ENCODE assay signal across 8 cellular contexts in the genomic region with DNA sequence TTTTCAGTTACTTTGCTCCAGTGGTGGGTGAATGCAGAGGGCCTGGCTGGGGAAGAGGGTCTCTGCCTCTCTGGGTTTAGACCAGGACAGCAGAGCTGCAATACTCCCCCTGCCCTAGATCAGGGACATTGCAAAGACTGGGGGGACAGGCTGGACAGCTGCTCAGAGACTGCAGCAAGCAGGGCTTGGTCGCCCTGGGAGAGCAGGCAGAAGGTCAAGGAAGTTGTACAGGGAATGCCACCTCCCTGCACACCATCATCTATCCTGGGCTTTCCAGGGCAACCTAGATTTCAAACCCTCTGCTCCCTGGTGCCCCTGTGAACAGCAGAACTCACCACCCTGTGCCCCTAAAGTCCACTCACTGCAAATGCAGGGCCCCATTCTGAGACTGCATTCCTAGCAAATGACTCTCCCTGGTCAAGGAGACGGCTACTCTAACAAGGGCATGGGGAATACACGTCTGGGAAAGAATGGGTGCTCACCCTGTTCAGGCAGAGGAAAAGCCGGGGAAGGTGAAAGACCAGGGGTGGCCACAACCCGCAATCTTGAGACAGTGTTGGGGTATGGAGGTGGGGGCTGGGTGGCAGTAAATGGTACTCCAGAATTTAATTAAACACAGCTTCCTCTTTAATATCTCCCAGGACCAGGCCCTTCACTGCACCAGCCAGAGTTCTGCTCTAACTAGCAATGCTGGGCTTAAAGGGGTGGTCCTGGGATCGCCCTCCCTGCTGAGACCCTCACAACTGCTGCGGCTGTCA. TPM values are rescaled to one million over a fixed set of nuclear protein-coding genes. Genes with fewer than 3 reads are reported as not detected.
DNase-seq lines count a peak whose midpoint lies in the region; ATAC-seq, FAIRE-seq and TF ChIP-seq lines count a peak whose summit lies in the region.

No MANE protein-coding gene starts in this region.

- no peak for TF ChIP-seq POLR2A in right lobe of liver (IDR thresholded peaks at IDR 0.05)

- POLR2A ChIA-PET in MCF 10A (lab: Yijun Ruan, JAX) = interaction anchor here (0.5 to 3.4 kb wide), 7 partner anchors 15 to 682 kb away, joined by 3 to 16 read pairs (median 3); no protein-coding TSS in a partner anchor

- H3K4me1 ChIP-seq in cardiac muscle cell (ENCODE audit: low read depth) (peaks cover 45% of the 10 kb centered on the region), right lobe of liver (peaks cover 0 to 69% (median 26%) of the 10 kb centered on the region in 4 donors)

- peak overlapping the region; percentile 76 for H3K4me3 Mint-ChIP-seq in MCF 10A (ENCODE audit: unreplicated experiment)
- H3K4me3 Mint-ChIP-seq in T-helper 2 cell treated with Interferon-gamma antibody and Interleukin-4, amounts not matched to agents 5 μg/mL and 100 μg/mL, for 36 hours = no peak overlapping the region

- H3K36me3 Mint-ChIP-seq in MCF 10A (ENCODE audit: insufficient read depth, unreplicated experiment) = peaks cover 13% of the 10 kb centered on the region
- H3K36me3 Mint-ChIP-seq in T-helper 2 cell treated with Interferon-gamma antibody and Interleukin-4, amounts not matched to agents 5 μg/mL and 100 μg/mL, for 36 hours (ENCODE audit: low read depth) = no peaks in the 10 kb centered on the region

- peak overlapping the region; percentile 83 for H3K27ac Mint-ChIP-seq in MCF 10A (ENCODE audit: low read depth, unreplicated experiment)
- no peak overlapping the region for H3K27ac Mint-ChIP-seq in T-helper 2 cell treated with Interferon-gamma antibody and Interleukin-4, amounts not matched to agents 5 μg/mL and 100 μg/mL, for 36 hours

- FAIRE-seq in urothelium cell line (lab: Jason Lieb, UNC) = no peak

- no peaks in the 10 kb centered on the region for H3K27me3 Mint-ChIP-seq in MCF 10A (ENCODE audit: insufficient read depth, unreplicated experiment)
- H3K27me3 Mint-ChIP-seq in T-helper 2 cell treated with Interferon-gamma antibody and Interleukin-4, amounts not matched to agents 5 μg/mL and 100 μg/mL, for 36 hours (ENCODE audit: low read depth) = peaks cover 56% of the 10 kb centered on the region

- CTCF ChIA-PET in MCF 10A (lab: Yijun Ruan, JAX) = interaction anchor here (0.6 to 4.4 kb wide), 5 partner anchors 9 to 62 kb away, joined by 3 to 57 read pairs (median 4); no protein-coding TSS in a partner anchor

- intact Hi-C loops in Right ventricle myocardium inferior (cut with DNase I) = loop anchor here (2.0 kb wide), 1 partner anchor 42 kb away; no protein-coding TSS in a partner anchor
- intact Hi-C loops in MCF 10A (cut with micrococcal nuclease) = loop anchor here (2.0 to 5.0 kb wide), 2 partner anchors 34 to 44 kb away; no protein-coding TSS in a partner anchor
- intact Hi-C loops in right lobe of liver (cut with DNase I) = no loop called here

- TF ChIP-seq CTCF in cardiac muscle cell (IDR thresholded peaks at IDR 0.05; ENCODE audit: low read depth, low read length) (peak; percentile 19), MCF 10A (IDR thresholded peaks at IDR 0.05; ENCODE audit: unreplicated experiment) (no peak), right lobe of liver (IDR thresholded peaks at IDR 0.05) (no peak)

- BruUV-seq in MCF 10A (replicated peaks; lab: Mats Ljungman, UMichigan) = TSS peak; percentile 35

- 46% methylated on average over 5 of the region's 7 CpGs for WGBS in right lobe of liver (ENCODE audit: insufficient coverage, low coverage, low lambda C conversion rate, missing lambda C conversion rate)

- H3K27me3 ChIP-seq in cardiac muscle cell (no peaks in the 10 kb centered on the region), right lobe of liver (no peaks in the 10 kb centered on the region)

- DNase-seq in cardiac muscle cell (ENCODE audit: low read depth in 1 of 2, low spot score in 1 of 2) = peak in 1 of 2 donors; percentile 65
- no peak for DNase-seq in Right ventricle myocardium inferior (ENCODE audit: missing footprints)
- DNase-seq in MCF 10A (ENCODE audit: unreplicated experiment) = peak; percentile 65
- DNase-seq in right lobe of liver = peak in 1 of 3 donors; percentile 31
- DNase-seq in urothelium cell line (ENCODE audit: low spot score) = peak; percentile 60
- DNase-seq in T-helper 2 cell treated with Interferon-gamma antibody and Interleukin-4, amounts not matched to agents 5 μg/mL and 100 μg/mL, for 36 hours (ENCODE audit: low spot score) = no peak

- H3K9me3 ChIP-seq in cardiac muscle cell (ENCODE audit: low read depth) = no peaks in the 10 kb centered on the region
- H3K9me3 ChIP-seq in right lobe of liver = no peaks in the 10 kb centered on the region

- H3K4me3 ChIP-seq in cardiac muscle cell (peak overlapping the region; percentile 51), right lobe of liver (peak overlapping the region; percentile 46 to 57 (median 49))

- no peaks in the 10 kb centered on the region for H3K36me3 ChIP-seq in cardiac muscle cell
- H3K36me3 ChIP-seq in right lobe of liver = no peaks in the 10 kb centered on the region

- H3K27ac ChIP-seq in cardiac muscle cell (peak overlapping the region; percentile 96), right lobe of liver (peak overlapping the region; percentile 70 to 97 (median 83))

- ATAC-seq in Right ventricle myocardium inferior (no peak), right lobe of liver (no peak), GM21619 (IDR thresholded peaks at IDR 0.05; ENCODE audit: unreplicated experiment) (no peak), HG02938 (IDR thresholded peaks at IDR 0.05; ENCODE audit: unreplicated experiment) (no peak)

- no peaks in the 10 kb centered on the region for H3K9me3 Mint-ChIP-seq in MCF 10A (ENCODE audit: unreplicated experiment)
- H3K9me3 Mint-ChIP-seq in T-helper 2 cell treated with Interferon-gamma antibody and Interleukin-4, amounts not matched to agents 5 μg/mL and 100 μg/mL, for 36 hours = no peaks in the 10 kb centered on the region

- H3K4me1 Mint-ChIP-seq in MCF 10A (ENCODE audit: insufficient read depth, unreplicated experiment) = peaks cover 43% of the 10 kb centered on the region
- peaks cover 21% of the 10 kb centered on the region for H3K4me1 Mint-ChIP-seq in T-helper 2 cell treated with Interferon-gamma antibody and Interleukin-4, amounts not matched to agents 5 μg/mL and 100 μg/mL, for 36 hours (ENCODE audit: low read depth)

RNA-seq across cellular contexts. Expression of gene KIFC3, which starts 1.0 kb away (rescaled TPM):
- total RNA-seq in cardiac muscle cell (28.4 and 50.1 TPM in 2 replicates), Right ventricle myocardium inferior (55.3 TPM), MCF 10A (2022) (97.1 and 120 TPM in 2 replicates), right lobe of liver (10 to 100 TPM; 20.3 to 88.9 (median 46.4) TPM)
- polyA plus RNA-seq in cardiac muscle cell = 24.8 and 33.0 TPM in 2 replicates

Comparison
In these comparisons a context has a peak if more than half of its experiments do, and no peak if none do; other contexts are left out.
1. DNase-seq: peak in MCF 10A (single experiment) and urothelium cell line (single experiment); none in Right ventricle myocardium inferior (single experiment) and T-helper 2 cell treated with Interferon-gamma antibody and Interleukin-4, amounts not matched to agents 5 μg/mL and 100 μg/mL, for 36 hours (single experiment).
2. intact Hi-C loops: an anchor here in Right ventricle myocardium inferior (2.0 kb wide) and MCF 10A (2.0 to 5.0 kb wide); none called in right lobe of liver.